18 cellular contexts compared by ENCODE assay signal in genomic region chr7:37007731-37008130, GRCh38.
"Had no signal": no experiment of that assay in that cellular context is flagged by ENCODE, and none has a peak within 500 bp of the region (broad histone marks: within the 10 kb centered on the region; RNA-seq: fewer than 3 reads in every experiment).

No MANE protein-coding gene starts in this region.

- H3K4me3 Mint-ChIP-seq: activated B cell treated with CpG ODN at 0.5 μM for 24 hours; activated CD8-positive, alpha-beta T cell treated with anti-CD3 and anti-CD28 coated beads for 36 hours; activated naive CD8-positive, alpha-beta T cell treated with anti-CD3 and anti-CD28 coated beads, Interleukin-2, amount 10 ng/mL, durations not matched to agents 7 days and 5 days; natural killer cell treated with Interleukin-12 subunit alpha and Interleukin-12 subunit beta and Interleukin-15 and Interleukin-18, amount 100 ng/mL, for 72 hours; stimulated activated effector memory CD8-positive, alpha-beta T cell treated with anti-CD3 and anti-CD28 coated beads, Interleukin-12 subunit alpha, Interleukin-12 subunit beta, amount 100 ng/mL, for 72 hours; T-helper 2 cell treated with Interferon-gamma antibody and Interleukin-4, amounts not matched to agents 5 μg/mL and 100 μg/mL, for 36 hours had no signal

- H3K36me3 ChIP-seq: brain microvascular endothelial cell, thoracic aorta had no signal

- H3K4me2 ChIP-seq: smooth muscle cell had no signal

- H3K27ac ChIP-seq: brain microvascular endothelial cell, right lobe of liver, thoracic aorta, upper lobe of right lung had no signal

- H3K4me3 ChIP-seq: right lobe of liver, smooth muscle cell, thoracic aorta, upper lobe of right lung had no signal

- H3K9me3 Mint-ChIP-seq: activated B cell treated with CpG ODN at 0.5 μM for 24 hours; natural killer cell treated with Interleukin-12 subunit alpha and Interleukin-12 subunit beta and Interleukin-15 and Interleukin-18, amount 100 ng/mL, for 72 hours; stimulated activated effector memory CD8-positive, alpha-beta T cell treated with anti-CD3 and anti-CD28 coated beads, Interleukin-12 subunit alpha, Interleukin-12 subunit beta, amount 100 ng/mL, for 72 hours had no signal

- H3K27me3 ChIP-seq: brain microvascular endothelial cell, right lobe of liver, upper lobe of right lung had no signal

- H3K4me1 Mint-ChIP-seq: activated B cell treated with CpG ODN at 0.5 μM for 24 hours; activated naive CD8-positive, alpha-beta T cell treated with anti-CD3 and anti-CD28 coated beads, Interleukin-2, amount 10 ng/mL, durations not matched to agents 7 days and 5 days had no signal

- H3K9me3 ChIP-seq: right lobe of liver, thoracic aorta, upper lobe of right lung had no signal

- H3K27me3 Mint-ChIP-seq: activated B cell treated with CpG ODN at 0.5 μM for 24 hours; activated CD8-positive, alpha-beta T cell treated with anti-CD3 and anti-CD28 coated beads for 36 hours; activated naive CD8-positive, alpha-beta T cell treated with anti-CD3 and anti-CD28 coated beads, Interleukin-2, amount 10 ng/mL, durations not matched to agents 7 days and 5 days; natural killer cell treated with Interleukin-12 subunit alpha and Interleukin-12 subunit beta and Interleukin-15 and Interleukin-18, amount 100 ng/mL, for 72 hours had no signal

- ATAC-seq: activated CD8-positive, alpha-beta T cell treated with anti-CD3 and anti-CD28 coated beads for 36 hours; natural killer cell treated with Interleukin-12 subunit alpha and Interleukin-12 subunit beta and Interleukin-15 and Interleukin-18, amount 100 ng/mL, for 72 hours; right lobe of liver; stimulated activated effector memory CD8-positive, alpha-beta T cell treated with anti-CD3 and anti-CD28 coated beads, Interleukin-12 subunit alpha, Interleukin-12 subunit beta, amount 100 ng/mL, for 72 hours; upper lobe of right lung had no signal

- DNase-seq: activated B cell treated with CpG ODN at 0.5 μM for 24 hours; activated CD4-positive, alpha-beta T cell treated with anti-CD3 and anti-CD28 coated beads for 48 hours; activated CD8-positive, alpha-beta T cell treated with anti-CD3 and anti-CD28 coated beads for 36 hours; activated naive CD4-positive, alpha-beta T cell treated with Interleukin-2 at 50 U/mL for 16 hours; activated naive CD8-positive, alpha-beta T cell treated with anti-CD3 and anti-CD28 coated beads, Interleukin-2, amount 10 ng/mL, durations not matched to agents 7 days and 5 days; activated T-cell treated with anti-CD3 and anti-CD28 coated beads, Interleukin-2, amount 50 U/mL, for 1 hour; brain microvascular endothelial cell; effector CD8-positive, alpha-beta T cell; mesenchymal stem cell; right lobe of liver; stimulated activated CD4-positive, alpha-beta T cell treated with anti-CD3 and anti-CD28 coated beads, Interleukin-4, amount 100 ng/mL, for 24 hours; upper lobe of right lung had no signal

- H3K27ac Mint-ChIP-seq: activated B cell treated with CpG ODN at 0.5 μM for 24 hours; activated CD8-positive, alpha-beta T cell treated with anti-CD3 and anti-CD28 coated beads for 36 hours; activated naive CD8-positive, alpha-beta T cell treated with anti-CD3 and anti-CD28 coated beads, Interleukin-2, amount 10 ng/mL, durations not matched to agents 7 days and 5 days; activated T-helper 2 cell treated with anti-CD3 and anti-CD28 coated beads, Interferon-gamma antibody, Interleukin-2, Interleukin-4, amounts not matched to agents 10 μg/mL and 5 μg/mL and 100 μg/mL, durations not matched to agents 14 hours and 24 hours and 36 hours; stimulated activated effector memory CD8-positive, alpha-beta T cell treated with anti-CD3 and anti-CD28 coated beads, Interleukin-12 subunit alpha, Interleukin-12 subunit beta, amount 100 ng/mL, for 72 hours; T-helper 2 cell treated with Interferon-gamma antibody and Interleukin-4, amounts not matched to agents 5 μg/mL and 100 μg/mL, for 36 hours had no signal
